In the genomic region with DNA sequence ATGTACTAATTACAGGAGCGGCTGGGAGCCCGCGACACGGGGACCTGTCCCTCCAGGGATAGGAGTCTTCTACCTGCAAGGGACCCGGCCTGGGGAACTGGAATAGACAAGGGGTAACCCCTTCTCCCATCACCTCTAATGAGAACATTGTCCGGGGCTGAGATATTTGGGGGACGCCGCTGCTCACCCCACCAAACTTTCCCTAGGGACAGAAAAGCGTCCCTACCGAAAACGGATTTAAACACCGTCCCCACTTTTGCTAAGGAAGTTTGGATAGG, we compare ENCODE assay signal across 11 cellular contexts. TPM values are rescaled to one million over a fixed set of nuclear protein-coding genes. Genes with fewer than 3 reads are reported as not detected.
DNase-seq lines count a peak whose midpoint lies in the region; ATAC-seq, FAIRE-seq and TF ChIP-seq lines count a peak whose summit lies in the region.
"Had no signal": no experiment of that assay in that cellular context is flagged by ENCODE, and none has a peak within 500 bp of the region (broad histone marks: within the 10 kb centered on the region; RNA-seq: fewer than 3 reads in every experiment).

No MANE protein-coding gene starts in this region.

- no peaks in the 10 kb centered on the region for H3K9me3 ChIP-seq in kidney (ENCODE audit: control insufficient read depth in 1 of 2, low read length in 2 of 2)
- H3K9me3 ChIP-seq in skeletal muscle satellite cell (replicated peaks; ENCODE audit: low read length), result no peaks in the 10 kb centered on the region
- H3K9me3 ChIP-seq in BE2C, result no peaks in the 10 kb centered on the region

- H3K27me3 Mint-ChIP-seq in GM23338 (ENCODE audit: insufficient read depth, low read depth, poor library complexity), result peaks cover 72% of the 10 kb centered on the region

- H3K4me2 ChIP-seq in GM23338 (peak overlapping the region; percentile 85), skeletal muscle satellite cell (ENCODE audit: low read length) (peak overlapping the region; percentile 91)

- no peak overlapping the region for H3K27ac Mint-ChIP-seq in GM23338
- H3K27ac Mint-ChIP-seq: T-helper 17 cell had no signal

- peak overlapping the region; percentile 90 for H2AFZ ChIP-seq in GM23338

- ATAC-seq in GM23338 (no peak), GM21447 (IDR thresholded peaks at IDR 0.05; ENCODE audit: unreplicated experiment) (no peak)
- ATAC-seq: T-helper 17 cell had no signal

- no peaks in the 10 kb centered on the region for H4K20me1 ChIP-seq in GM23338 (replicated peaks; ENCODE audit: insufficient read depth)

- H3K4me3 Mint-ChIP-seq in GM23338, result peak overlapping the region; percentile 79
- H3K4me3 Mint-ChIP-seq: T-helper 17 cell had no signal

- H3K27ac ChIP-seq in GM23338 (ENCODE audit: low read depth) (no peak overlapping the region), kidney (ENCODE audit: low read depth in 2 of 2, low read length in 2 of 2) (no peak overlapping the region)

- TF ChIP-seq CTCF in GM23338 (conservative IDR thresholded peaks at IDR 0.05; ENCODE audit: low read depth in 2 of 2) (no peak), bronchial epithelial cell (IDR thresholded peaks at IDR 0.05; ENCODE audit: insufficient read depth, low read length, severe bottlenecking) (no peak), kidney (IDR thresholded peaks at IDR 0.05; ENCODE audit: borderline replicate concordance, extremely low read depth, insufficient read depth) (no peak), BE2C (IDR thresholded peaks at IDR 0.05; ENCODE audit: low read depth, low read length) (no peak)

- no peaks in the 10 kb centered on the region for H3K9me3 Mint-ChIP-seq in GM23338

- intact Hi-C loops in kidney (cut with DNase I), result no loop called here

- FAIRE-seq in bronchial epithelial cell (lab: Jason Lieb, UNC) (no peak), kidney (lab: Jason Lieb, UNC) (no peak)

- H3F3A ChIP-seq in GM23338 (replicated peaks; ENCODE audit: low read depth), result peaks cover 7% of the 10 kb centered on the region; the same call in 1 of the 2 replicates

- peaks cover 30% of the 10 kb centered on the region for H3K4me1 Mint-ChIP-seq in GM23338

- H3K4me3 ChIP-seq in GM23338 (peak overlapping the region; percentile 83), bronchial epithelial cell (ENCODE audit: low read depth, low read length) (peak overlapping the region; percentile 44), kidney (ENCODE audit: low read length in 2 of 2) (peak overlapping the region; percentile 49 to 66), skeletal muscle satellite cell (ENCODE audit: low read length) (peak overlapping the region; percentile 74), BE2C (ENCODE audit: low read depth, low read length) (no peak overlapping the region)

- H3K4me1 ChIP-seq in GM23338 (ENCODE audit: insufficient read depth), result peaks cover 25% of the 10 kb centered on the region
- peaks cover 0 to 17% of the 10 kb centered on the region in 2 donors for H3K4me1 ChIP-seq in kidney (ENCODE audit: control insufficient read depth in 1 of 2, insufficient read depth in 1 of 2, low read depth in 1 of 2, low read length in 2 of 2)
- peaks cover 13% of the 10 kb centered on the region for H3K4me1 ChIP-seq in skeletal muscle satellite cell (ENCODE audit: control insufficient read depth, insufficient read depth, low read length)
- peaks cover 3% of the 10 kb centered on the region; the same call in 1 of the 2 replicates for H3K4me1 ChIP-seq in BE2C

- H3K27me3 ChIP-seq in GM23338 (ENCODE audit: insufficient read depth), result peaks cover 89% of the 10 kb centered on the region
- peaks cover 12% of the 10 kb centered on the region for H3K27me3 ChIP-seq in bronchial epithelial cell (ENCODE audit: control insufficient read depth, insufficient read depth, low read length)
- peaks cover 15% of the 10 kb centered on the region for H3K27me3 ChIP-seq in skeletal muscle satellite cell (ENCODE audit: control insufficient read depth, insufficient read depth, low read length)
- peaks cover 19% of the 10 kb centered on the region for H3K27me3 ChIP-seq in BE2C

- 0 out of 2 replicates have a peak, but pooled peaks cover 3% of the 10 kb centered on the region for H3K79me2 ChIP-seq in GM23338 (replicated peaks; ENCODE audit: insufficient read depth)

- DNase-seq in GM23338 (ENCODE audit: low spot score) (no peak), bronchial epithelial cell (ENCODE audit: low read depth) (no peak), kidney (no peak), medulla oblongata (ENCODE audit: extremely low spot score) (no peak), NCI-H1105 (lab: John Stamatoyannopoulos, UW) (no peak), BE2C (no peak)
- DNase-seq: central memory CD4-positive, alpha-beta T cell; NCI-H2081; T-helper 17 cell had no signal

- H3K9me2 ChIP-seq in GM23338 (ENCODE audit: insufficient read depth), result no peaks in the 10 kb centered on the region

- no peak overlapping the region for H3K9ac ChIP-seq in kidney (ENCODE audit: low read length in 2 of 2)
- no peak overlapping the region for H3K9ac ChIP-seq in skeletal muscle satellite cell (ENCODE audit: low read depth, low read length)

- no peaks in the 10 kb centered on the region for H3K36me3 ChIP-seq in GM23338 (ENCODE audit: insufficient read depth)
- no peaks in the 10 kb centered on the region for H3K36me3 ChIP-seq in bronchial epithelial cell (ENCODE audit: control insufficient read depth, insufficient read depth, low read length)
- no peaks in the 10 kb centered on the region for H3K36me3 ChIP-seq in kidney (ENCODE audit: control insufficient read depth in 1 of 2, insufficient read depth in 2 of 2, low read length in 2 of 2)
- no peaks in the 10 kb centered on the region for H3K36me3 ChIP-seq in skeletal muscle satellite cell (ENCODE audit: insufficient read depth, low read length)
- no peaks in the 10 kb centered on the region for H3K36me3 ChIP-seq in BE2C

- no peaks in the 10 kb centered on the region; the same call in 2 of the 3 replicates for H3K36me3 Mint-ChIP-seq in GM23338 (ENCODE audit: low read depth)

TF ChIP-seq in GM23338, 12 proteins besides CTCF, POLR2A, EP300 and RAD21:
- no peak for TF ChIP-seq NANOG (IDR thresholded peaks at IDR 0.05; ENCODE audit: borderline replicate concordance)
- TF ChIP-seq EZH2 (IDR thresholded peaks at IDR 0.05; ENCODE audit: low read depth, unreplicated experiment), result peak; percentile 66

RNA-seq across cellular contexts. Expression of a gene that starts 3.4 kb away (rescaled TPM):
- total RNA-seq in GM23338 (2014; rRNA removed; shearing (Covaris generic)), result 4.4 and 5.8 TPM in 2 replicates
- polyA plus RNA-seq in GM23338 (2016; fragmentation: Nextera tagmentation; extraction: Ambion mirVana) (4.4 and 4.8 TPM in 2 replicates), kidney (ENCODE audit: insufficient read depth, low read depth, low replicate concordance) (5.8 TPM)
- total RNA-seq in bronchial epithelial cell (1.1 and 1.2 TPM in 2 replicates), kidney (79.3 TPM)
- total RNA-seq in skeletal muscle satellite cell (2012; rRNA removed), result 0.44 and 0.51 TPM in 2 replicates
- polyA plus RNA-seq in BE2C (2012; ENCODE audit: insufficient read depth, insufficient read length, low read depth), result 3.7 TPM
- total RNA-seq: T-helper 17 cell had no signal

Comparison
In these comparisons a context has a peak if more than half of its experiments do, and no peak if none do; other contexts are left out.
1. RNA of a gene that starts 3.4 kb away (total RNA-seq): 79.3 TPM in kidney (single experiment); 4.4 to 5.8 TPM in GM23338 and 1.1 to 1.2 TPM in bronchial epithelial cell; every median in the first group is over 10 times any median in the second.